ENCODE assay signal across 8 cellular contexts in the genomic region with DNA sequence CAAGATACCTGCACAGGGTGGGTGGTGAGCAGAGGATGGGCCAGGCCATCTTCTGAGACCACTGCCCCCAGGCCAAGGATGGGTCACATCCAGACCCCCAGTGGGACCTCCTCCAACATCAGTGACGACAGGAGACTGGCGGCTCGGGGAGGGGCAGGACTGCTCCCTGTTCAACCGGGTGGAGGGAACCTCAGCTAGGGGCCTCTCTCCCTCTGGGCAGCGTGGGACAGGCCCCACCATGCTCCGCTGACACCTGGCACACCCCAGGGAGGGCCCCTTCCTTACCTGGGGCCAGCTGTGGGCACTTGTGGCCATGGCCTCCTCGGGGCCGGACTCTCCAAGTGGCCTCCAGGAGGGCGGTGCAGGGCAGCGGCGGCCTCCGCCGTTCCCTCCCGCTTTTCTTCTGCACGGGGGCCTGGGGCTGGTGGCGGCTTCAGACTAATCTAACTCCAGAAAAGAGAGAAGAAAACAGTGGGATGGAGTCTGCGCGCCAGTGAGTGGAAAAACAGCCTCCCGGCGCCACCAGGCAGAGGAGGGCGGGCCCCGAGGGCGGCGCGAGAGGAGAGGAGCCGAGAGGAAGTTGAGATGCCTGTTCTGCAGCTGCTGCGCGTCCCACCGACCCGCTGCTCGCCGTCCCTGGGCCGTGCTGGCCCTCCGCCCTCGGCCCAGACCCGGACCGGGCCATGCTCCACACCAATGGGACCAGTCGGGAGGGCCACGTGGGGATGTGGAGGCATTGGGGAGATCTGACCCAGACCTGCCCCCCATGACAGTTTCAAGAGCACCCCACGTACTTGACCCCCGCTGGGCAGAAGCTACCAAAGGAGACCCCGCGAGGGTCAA. TPM values are rescaled to one million over a fixed set of nuclear protein-coding genes. Genes with fewer than 3 reads are reported as not detected.
DNase-seq lines count a peak whose midpoint lies in the region; ATAC-seq and TF ChIP-seq lines count a peak whose summit lies in the region.

A gene with protein sequence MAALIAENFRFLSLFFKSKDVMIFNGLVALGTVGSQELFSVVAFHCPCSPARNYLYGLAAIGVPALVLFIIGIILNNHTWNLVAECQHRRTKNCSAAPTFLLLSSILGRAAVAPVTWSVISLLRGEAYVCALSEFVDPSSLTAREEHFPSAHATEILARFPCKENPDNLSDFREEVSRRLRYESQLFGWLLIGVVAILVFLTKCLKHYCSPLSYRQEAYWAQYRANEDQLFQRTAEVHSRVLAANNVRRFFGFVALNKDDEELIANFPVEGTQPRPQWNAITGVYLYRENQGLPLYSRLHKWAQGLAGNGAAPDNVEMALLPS (minus strand): TSS at position 500 of the 843 bp plus-strand sequence. CDS start 2,429 bp downstream, outside the sequence.

- H3K4me3 ChIP-seq in parathyroid adenoma (ENCODE audit: low read depth, low read length) (peak within 1 kb of the TSS; percentile 43), tibial nerve (peak within 1 kb of the TSS; percentile 59 to 90 (median 82))

- H3K36me3 ChIP-seq in parathyroid adenoma (ENCODE audit: control insufficient read depth, insufficient read depth, low read length): no peaks in the 10 kb centered on the region
- peaks cover 0 to 32% (median 5%) of the 10 kb centered on the region in 3 donors for H3K36me3 ChIP-seq in tibial nerve

- ATAC-seq in GM18868 (IDR thresholded peaks at IDR 0.05; ENCODE audit: unreplicated experiment) (peak; percentile 74), HG03139 (IDR thresholded peaks at IDR 0.05; ENCODE audit: unreplicated experiment) (peak; percentile 45)

- in situ Hi-C loops in ACHN (cut with HindIII; ENCODE audit: low pct_ligation_motif_present, low pct_unique_long_range_greater_than_20kb, low sequenced_read_pairs): no loop called here

- H3K9ac ChIP-seq in parathyroid adenoma: no peak within 1 kb of the TSS

- peak within 1 kb of the TSS; percentile 91 for H3K27ac Mint-ChIP-seq in activated naive CD4-positive, alpha-beta T cell treated with anti-CD3 and anti-CD28 coated beads, Interleukin-2, amount 10 ng/mL, durations not matched to agents 7 days and 5 days

- H3K9me3 Mint-ChIP-seq in activated naive CD4-positive, alpha-beta T cell treated with anti-CD3 and anti-CD28 coated beads, Interleukin-2, amount 10 ng/mL, durations not matched to agents 7 days and 5 days: no peaks in the 10 kb centered on the region

- H2AFZ ChIP-seq in parathyroid adenoma: peak within 1 kb of the TSS; percentile 79

- H3K36me3 Mint-ChIP-seq in activated naive CD4-positive, alpha-beta T cell treated with anti-CD3 and anti-CD28 coated beads, Interleukin-2, amount 10 ng/mL, durations not matched to agents 7 days and 5 days: peaks cover 45% of the 10 kb centered on the region

- 1% methylated on average over 37 to 39 of the region's 43 CpGs for WGBS in tibial nerve, 2 donors

- TF ChIP-seq POLR2A in tibial nerve (IDR thresholded peaks at IDR 0.05): peak in 1 of 2 donors; percentile 46

- peaks cover 7% of the 10 kb centered on the region for H3K4me1 ChIP-seq in parathyroid adenoma
- H3K4me1 ChIP-seq in tibial nerve: peaks cover 0 to 49% (median 33%) of the 10 kb centered on the region in 4 donors

- H3K9me3 ChIP-seq in parathyroid adenoma (ENCODE audit: control insufficient read depth, low read length) (no peaks in the 10 kb centered on the region), tibial nerve (no peaks in the 10 kb centered on the region)

- DNase-seq in ACHN (peak; percentile 52), SIG-M5 (lab: John Stamatoyannopoulos, UW) (peak; percentile 4), globus pallidus (ENCODE audit: low spot score) (peak; percentile 5), tibial nerve (ENCODE audit: low spot score in 2 of 2) (peak; percentile 51 to 68)
- DNase-seq in activated naive CD4-positive, alpha-beta T cell treated with anti-CD3 and anti-CD28 coated beads, Interleukin-2, amount 10 ng/mL, durations not matched to agents 7 days and 5 days: peak; percentile 77

- H3K4me3 Mint-ChIP-seq in activated naive CD4-positive, alpha-beta T cell treated with anti-CD3 and anti-CD28 coated beads, Interleukin-2, amount 10 ng/mL, durations not matched to agents 7 days and 5 days: peak within 1 kb of the TSS; percentile 99

- peaks cover 72% of the 10 kb centered on the region for H3K4me1 Mint-ChIP-seq in activated naive CD4-positive, alpha-beta T cell treated with anti-CD3 and anti-CD28 coated beads, Interleukin-2, amount 10 ng/mL, durations not matched to agents 7 days and 5 days

- TF ChIP-seq CTCF in parathyroid adenoma (IDR thresholded peaks at IDR 0.05) (no peak), tibial nerve (IDR thresholded peaks at IDR 0.05) (no peak)

- no peaks in the 10 kb centered on the region for H3K79me2 ChIP-seq in parathyroid adenoma

- H3K4me2 ChIP-seq in parathyroid adenoma (ENCODE audit: low read length): peak within 1 kb of the TSS; percentile 62

- H3K27ac ChIP-seq in parathyroid adenoma (peak within 1 kb of the TSS; percentile 41), tibial nerve (peak within 1 kb of the TSS; percentile 59 to 93 (median 87))

- no peaks in the 10 kb centered on the region for H3K27me3 Mint-ChIP-seq in activated naive CD4-positive, alpha-beta T cell treated with anti-CD3 and anti-CD28 coated beads, Interleukin-2, amount 10 ng/mL, durations not matched to agents 7 days and 5 days

- TF ChIP-seq EP300 in tibial nerve (IDR thresholded peaks at IDR 0.05): peak in 1 of 2 donors; percentile 70

- CTCF ChIA-PET in activated naive CD4-positive, alpha-beta T cell treated with anti-CD3 and anti-CD28 coated beads, Interleukin-2, amount 10 ng/mL, durations not matched to agents 7 days and 5 days (lab: Charles Lee): interaction anchor here (1.2 to 5.2 kb wide), 8 partner anchors 11 to 36 kb away, joined by 3 to 34 read pairs (median 6); no protein-coding TSS in a partner anchor

- H3K27me3 ChIP-seq in parathyroid adenoma (ENCODE audit: control insufficient read depth, insufficient read depth, low read length) (no peaks in the 10 kb centered on the region), tibial nerve (no peaks in the 10 kb centered on the region)

RNA-seq across cellular contexts. Expression of the gene that starts here (rescaled TPM):
- total RNA-seq in tibial nerve: 100 to 1,000 TPM in 1 of 4 donors, 10 to 100 TPM in 3; 61.4 to 119 (median 65.6) TPM

Comparison
In these comparisons a context has a peak if more than half of its experiments do, and no peak if none do; other contexts are left out.
1. Peak in every context shown above with its lines: DNase-seq, ATAC-seq, H3K4me3 ChIP-seq and H3K27ac ChIP-seq.
2. DNase-seq: peak in every context shown above with its lines; median percentile 77 in activated naive CD4-positive, alpha-beta T cell treated with anti-CD3 and anti-CD28 coated beads, Interleukin-2, amount 10 ng/mL, durations not matched to agents 7 days and 5 days; 60 in tibial nerve; 52 in ACHN; 5 in globus pallidus; 4 in SIG-M5.